In the genomic region with DNA sequence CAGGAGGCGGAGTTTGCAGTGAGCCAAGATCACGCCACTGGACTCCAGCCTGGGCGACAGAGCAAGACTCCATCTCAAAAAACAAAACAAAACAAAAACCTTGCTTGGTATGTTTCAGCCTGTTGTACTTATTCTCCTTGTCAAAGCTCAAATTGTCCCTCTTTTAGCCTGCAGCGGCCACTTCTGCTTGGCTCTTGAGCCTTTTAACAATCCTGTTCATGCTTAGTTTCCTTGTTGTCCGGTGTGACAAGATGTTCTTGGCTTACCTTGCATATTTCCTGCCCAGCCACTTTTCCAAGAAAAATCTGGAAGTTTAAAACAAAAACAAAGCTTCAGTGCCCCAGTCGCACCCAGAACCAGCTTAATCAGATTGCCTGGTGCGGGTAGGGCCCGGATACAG, we compare ENCODE assay signal across 1 cellular context.
TF ChIP-seq lines count a peak whose summit lies in the region.

No MANE protein-coding gene starts in this region.

TF ChIP-seq in IMR-90, 13 proteins besides CTCF, POLR2A, EP300 and RAD21 (continued from another document):
- no peak for TF ChIP-seq RCOR1 (IDR thresholded peaks at IDR 0.05; ENCODE audit: insufficient replicate concordance, low read length)
- TF ChIP-seq CEBPB (IDR thresholded peaks at IDR 0.05; ENCODE audit: low read depth, low read length): no peak
- no peak for TF ChIP-seq USF2 (IDR thresholded peaks at IDR 0.05; ENCODE audit: low read depth, low read length)
- TF ChIP-seq BHLHE40 (IDR thresholded peaks at IDR 0.05; ENCODE audit: low read depth, low read length): no peak
- TF ChIP-seq SMC3 (IDR thresholded peaks at IDR 0.05; ENCODE audit: low read depth, low read length): no peak
- TF ChIP-seq MAFK (IDR thresholded peaks at IDR 0.05; ENCODE audit: low read depth, low read length): no peak
- TF ChIP-seq, protein P1, sequence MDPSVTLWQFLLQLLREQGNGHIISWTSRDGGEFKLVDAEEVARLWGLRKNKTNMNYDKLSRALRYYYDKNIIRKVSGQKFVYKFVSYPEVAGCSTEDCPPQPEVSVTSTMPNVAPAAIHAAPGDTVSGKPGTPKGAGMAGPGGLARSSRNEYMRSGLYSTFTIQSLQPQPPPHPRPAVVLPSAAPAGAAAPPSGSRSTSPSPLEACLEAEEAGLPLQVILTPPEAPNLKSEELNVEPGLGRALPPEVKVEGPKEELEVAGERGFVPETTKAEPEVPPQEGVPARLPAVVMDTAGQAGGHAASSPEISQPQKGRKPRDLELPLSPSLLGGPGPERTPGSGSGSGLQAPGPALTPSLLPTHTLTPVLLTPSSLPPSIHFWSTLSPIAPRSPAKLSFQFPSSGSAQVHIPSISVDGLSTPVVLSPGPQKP (IDR thresholded peaks at IDR 0.05; ENCODE audit: borderline replicate concordance, low read depth, low read length): no peak
- no peak for TF ChIP-seq FOS (IDR thresholded peaks at IDR 0.05; ENCODE audit: low read depth, low read length)
- no peak for TF ChIP-seq CHD1 (IDR thresholded peaks at IDR 0.05; ENCODE audit: low read depth, low read length)
- TF ChIP-seq MXI1 (IDR thresholded peaks at IDR 0.05; ENCODE audit: borderline replicate concordance, low read depth, low read length): no peak
- no peak for TF ChIP-seq MAZ (IDR thresholded peaks at IDR 0.05; ENCODE audit: borderline replicate concordance, low read depth, low read length)
- TF ChIP-seq NFE2L2 (IDR thresholded peaks at IDR 0.05; ENCODE audit: low read depth, low read length): no peak
